ENCODE assay signal across 12 cellular contexts in the genomic region with DNA sequence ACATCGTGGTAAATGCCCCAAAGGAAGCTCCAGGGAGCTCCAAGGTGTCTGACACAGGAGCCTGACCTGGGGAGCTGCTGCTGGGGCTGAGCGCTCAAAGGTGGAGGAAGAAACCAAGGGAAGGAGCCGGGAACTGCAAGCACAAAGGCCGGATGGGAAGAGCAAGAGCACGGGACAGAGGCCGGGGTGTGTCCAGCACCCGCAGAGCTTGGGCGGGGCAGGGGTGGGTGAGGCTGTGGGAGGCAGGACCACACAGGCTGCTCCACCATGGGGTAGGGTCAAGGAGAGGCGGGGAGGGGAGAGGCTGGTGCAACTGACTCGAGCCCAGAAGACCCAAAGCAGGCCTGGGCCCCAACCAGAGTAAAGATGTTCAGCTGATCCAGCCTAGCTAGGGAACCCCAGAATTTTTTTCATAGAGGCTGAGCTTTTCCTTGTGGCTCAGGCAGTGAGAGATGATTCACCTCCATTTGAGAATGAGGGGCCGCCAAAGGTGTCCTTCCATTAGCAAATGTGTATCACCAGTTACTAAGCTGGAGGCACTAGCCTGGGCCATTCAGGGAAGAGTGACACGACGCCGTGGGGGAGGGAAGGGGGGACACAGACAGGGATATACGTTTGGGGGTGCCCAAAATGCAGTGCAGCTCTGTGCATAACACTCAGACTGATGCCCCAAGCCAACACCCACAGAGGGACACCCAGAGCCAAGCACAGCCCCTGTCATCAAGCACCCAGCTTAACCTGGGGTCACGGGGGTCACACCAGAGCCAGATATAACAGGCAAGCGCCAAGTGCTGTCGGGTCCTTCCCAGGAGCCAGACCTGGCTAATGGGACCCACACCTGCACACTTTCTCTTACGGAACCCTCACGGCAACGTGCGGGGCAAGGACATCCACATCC. TPM values are rescaled to one million over a fixed set of nuclear protein-coding genes. Genes with fewer than 3 reads are reported as not detected.
DNase-seq lines count a peak whose midpoint lies in the region; ATAC-seq, FAIRE-seq and TF ChIP-seq lines count a peak whose summit lies in the region.
"Had no signal": no experiment of that assay in that cellular context is flagged by ENCODE, and none has a peak within 500 bp of the region (broad histone marks: within the 10 kb centered on the region; RNA-seq: fewer than 3 reads in every experiment).

No MANE protein-coding gene starts in this region.

- no peak overlapping the region for H2BK120ac ChIP-seq in trophoblast cell (ENCODE audit: insufficient read depth, low read length, poor library complexity)

- H2AK5ac ChIP-seq in trophoblast cell (ENCODE audit: low read length) = no peak overlapping the region

- H3K9ac ChIP-seq in HepG2 (ENCODE audit: insufficient read depth, low read depth, low read length) (no peak overlapping the region), subcutaneous abdominal adipose tissue (ENCODE audit: low read length in 5 of 5) (peak overlapping the region in 1 of 5 donors; percentile 59), trophoblast cell (ENCODE audit: low read length) (no peak overlapping the region)

- WGBS in HepG2 (ENCODE audit: low lambda C conversion rate) = 94% methylated on average over 21 of the region's 22 CpGs
- no CpG with 5 or more reads among the region's 22 CpGs for WGBS in trophoblast cell (ENCODE audit: extremely low coverage, insufficient coverage, insufficient read length)

- TF ChIP-seq EP300 in HepG2 (IDR thresholded peaks at IDR 0.05; ENCODE audit: low read depth in 2 of 2, low read length in 2 of 2) (no peak), HepG2 (CRISPR knock-in tag; IDR thresholded peaks at IDR 0.05; ENCODE audit: borderline replicate concordance) (no peak)

- H3K23ac ChIP-seq in trophoblast cell (ENCODE audit: low read length) = no peak overlapping the region

- CTCF ChIA-PET in HEK293 (lab: Yijun Ruan, JAX) = interaction anchor here (1.0 to 1.2 kb wide), 4 partner anchors 9 to 46 kb away, joined by 3 to 5 read pairs (median 4); no protein-coding TSS in a partner anchor
- CTCF ChIA-PET in HepG2 (lab: Yijun Ruan, JAX; ENCODE audit: low intra/inter-chr PET ratio, low total read pairs) = no interaction called here

- H3K4me2 ChIP-seq in HepG2 (ENCODE audit: low read depth, low read length) = no peak overlapping the region
- no peak overlapping the region for H3K4me2 ChIP-seq in trophoblast cell (ENCODE audit: low read length)

- no peak overlapping the region for H4K8ac ChIP-seq in trophoblast cell (ENCODE audit: low read depth, low read length)

- TF ChIP-seq POLR2A in breast epithelium (IDR thresholded peaks at IDR 0.05) = no peak
- no peak for TF ChIP-seq POLR2A in HepG2 (IDR thresholded peaks at IDR 0.05; ENCODE audit: insufficient read depth in 1 of 2, low read depth in 2 of 2, low read length in 2 of 2)

- intact Hi-C loops in breast epithelium (cut with DNase I; ENCODE audit: low total_unique reads) (no loop called here), HepG2 (cut with micrococcal nuclease; ENCODE audit: unreplicated experiment) (no loop called here)

- H3K27ac ChIP-seq in HEK293 (ENCODE audit: extremely low read depth, low read depth, low read length) = no peak overlapping the region
- H3K27ac ChIP-seq in breast epithelium = peak overlapping the region; percentile 83 to 85
- no peak overlapping the region for H3K27ac ChIP-seq in HepG2 (ENCODE audit: extremely low read length, insufficient read depth, low read length)
- H3K27ac ChIP-seq in subcutaneous abdominal adipose tissue (ENCODE audit: low read depth, low read length) = peak overlapping the region; percentile 54
- no peak overlapping the region for H3K27ac ChIP-seq in trophoblast cell (ENCODE audit: low read depth, low read length)
- H3K27ac ChIP-seq: neutrophil had no signal

- H3K27me3 ChIP-seq in breast epithelium = no peaks in the 10 kb centered on the region
- H3K27me3 ChIP-seq in HepG2 (ENCODE audit: control insufficient read depth in 1 of 2, insufficient read depth in 2 of 2, low read length in 2 of 2) = no peaks in the 10 kb centered on the region
- H3K27me3 ChIP-seq in subcutaneous abdominal adipose tissue (ENCODE audit: control insufficient read depth in 5 of 5, insufficient read depth in 4 of 5, low read length in 5 of 5) = no peaks in the 10 kb centered on the region
- H3K27me3 ChIP-seq in trophoblast cell (ENCODE audit: insufficient read depth, low read length) = no peaks in the 10 kb centered on the region
- H3K27me3 ChIP-seq: neutrophil had no signal

- BruUV-seq in HepG2 (replicated peaks; lab: Mats Ljungman, UMichigan) = no TSS peak

- no peak for ATAC-seq in HepG2

- H3K14ac ChIP-seq in trophoblast cell (ENCODE audit: low read length) = no peak overlapping the region

- no peak overlapping the region for H3K4me3 ChIP-seq in HEK293 (ENCODE audit: low read depth, low read length)
- no peak overlapping the region for H3K4me3 ChIP-seq in breast epithelium
- no peak overlapping the region for H3K4me3 ChIP-seq in HepG2 (replicated peaks in 1 of 3; ENCODE audit: insufficient read depth in 1 of 3, low read depth in 2 of 3, low read length in 3 of 3)
- no peak overlapping the region for H3K4me3 ChIP-seq in subcutaneous abdominal adipose tissue (ENCODE audit: low read depth in 1 of 5, low read length in 5 of 5)
- H3K4me3 ChIP-seq in trophoblast cell (ENCODE audit: low read depth, low read length) = no peak overlapping the region

- in situ Hi-C loops in HepG2 (cut with HindIII; ENCODE audit: extremely low pct_ligation_motif_present, low pct_unique_long_range_greater_than_20kb) = no loop called here

- DNase-seq in breast epithelium (ENCODE audit: low spot score in 2 of 2) = no peak
- no peak for DNase-seq in HepG2 (ENCODE audit: low spot score)
- DNase-seq in 8988T = no peak
- DNase-seq in NCI-H2171 (lab: John Stamatoyannopoulos, UW) = no peak
- DNase-seq in trophoblast cell = no peak
- DNase-seq in COLO668 (lab: John Stamatoyannopoulos, UW; ENCODE audit: unreplicated experiment) = no peak
- DNase-seq: CD4-positive, alpha-beta memory T cell; NCI-H748 treated with DMSO at 0.1 percent for 48 hours had no signal

- no peak for TF ChIP-seq RAD21 in HepG2 (CRISPR knock-in tag; IDR thresholded peaks at IDR 0.05)

- H4K20me1 ChIP-seq in HepG2 (ENCODE audit: insufficient read depth, low read length) = peaks cover 5% of the 10 kb centered on the region; the same call in 1 of the 2 replicates

- no peak overlapping the region for H4K91ac ChIP-seq in trophoblast cell (ENCODE audit: low read depth, low read length)

- H2AFZ ChIP-seq in HepG2 (ENCODE audit: low read length) (no peak overlapping the region), trophoblast cell (ENCODE audit: insufficient read depth, low read length, poor library complexity) (no peak overlapping the region)

- H3K9me3 ChIP-seq in HEK293 (ENCODE audit: control insufficient read depth, insufficient read depth, low read depth, low read length) = no peaks in the 10 kb centered on the region
- H3K9me3 ChIP-seq in breast epithelium = no peaks in the 10 kb centered on the region
- no peaks in the 10 kb centered on the region; the same call in 1 of the 2 replicates for H3K9me3 ChIP-seq in HepG2 (ENCODE audit: low read length)
- H3K9me3 ChIP-seq in subcutaneous abdominal adipose tissue (ENCODE audit: control insufficient read depth in 5 of 5, low read length in 5 of 5) = peaks cover 0 to 3% (median 2%) of the 10 kb centered on the region in 5 donors
- H3K9me3 ChIP-seq in trophoblast cell (ENCODE audit: insufficient read depth, low read depth, low read length) = no peaks in the 10 kb centered on the region
- H3K9me3 ChIP-seq: neutrophil had no signal

- H4K12ac ChIP-seq in trophoblast cell (ENCODE audit: low read depth, low read length) = no peak overlapping the region

- no peak overlapping the region for H3K18ac ChIP-seq in trophoblast cell (ENCODE audit: low read length)

- TF ChIP-seq CTCF in HEK293 (tag by site-specific recombination; IDR thresholded peaks at IDR 0.05) (no peak), breast epithelium (IDR thresholded peaks at IDR 0.05) (no peak), HepG2 (CRISPR knock-in tag; IDR thresholded peaks at IDR 0.05) (no peak)

- POLR2A ChIA-PET in HEK293 (lab: Yijun Ruan, JAX) = interaction anchor here (0.6 to 1.8 kb wide), 3 partner anchors 9 to 95 kb away, joined by 3 to 7 read pairs (median 4); no protein-coding TSS in a partner anchor
- POLR2A ChIA-PET in HepG2 (lab: Yijun Ruan, JAX) = interaction anchor here (0.7 to 2.0 kb wide), 4 partner anchors 8 to 18 kb away, joined by 3 to 7 read pairs (median 4); a partner anchor contains a TSS

- H3K4ac ChIP-seq in trophoblast cell (ENCODE audit: low read depth, low read length) = no peak overlapping the region

- no peaks in the 10 kb centered on the region for H3K4me1 ChIP-seq in HEK293 (ENCODE audit: control insufficient read depth, insufficient read depth, low read length)
- peaks cover 16 to 19% of the 10 kb centered on the region in 2 donors for H3K4me1 ChIP-seq in breast epithelium
- peaks cover 15% of the 10 kb centered on the region for H3K4me1 ChIP-seq in HepG2 (ENCODE audit: insufficient read depth, low read length)
- H3K4me1 ChIP-seq in subcutaneous abdominal adipose tissue (ENCODE audit: control insufficient read depth in 5 of 5, insufficient read depth in 5 of 5, low read length in 5 of 5) = peaks cover 25 to 81% (median 50%) of the 10 kb centered on the region in 5 donors
- peaks cover 5 to 11% of the 10 kb centered on the region in 2 experiments for H3K4me1 ChIP-seq in trophoblast cell (ENCODE audit: control insufficient read depth in 1 of 2, insufficient read depth in 2 of 2, low read length in 2 of 2)

- no peak overlapping the region for H2BK5ac ChIP-seq in trophoblast cell (ENCODE audit: low read depth, low read length, poor library complexity)

- peaks cover 7% of the 10 kb centered on the region for H3K79me2 ChIP-seq in HepG2 (ENCODE audit: insufficient read depth, low read length)
- H3K79me2 ChIP-seq in trophoblast cell (ENCODE audit: control insufficient read depth, insufficient read depth, low read length, poor library complexity) = no peaks in the 10 kb centered on the region

- H3K36me3 ChIP-seq in HEK293 (ENCODE audit: control insufficient read depth in 2 of 2, insufficient read depth in 1 of 2, low read length in 2 of 2) = peaks cover 0 to 18% of the 10 kb centered on the region in 2 experiments; a peak in 2 of 3 replicates
- H3K36me3 ChIP-seq in breast epithelium = no peaks in the 10 kb centered on the region
- peaks cover 0 to 3% of the 10 kb centered on the region in 2 experiments; a peak in 2 of 5 replicates for H3K36me3 ChIP-seq in HepG2 (replicated peaks in 1 of 2; ENCODE audit: control insufficient read depth in 1 of 2, insufficient read depth in 2 of 2, low read length in 2 of 2)
- H3K36me3 ChIP-seq in subcutaneous abdominal adipose tissue (ENCODE audit: control insufficient read depth in 5 of 5, insufficient read depth in 5 of 5, low read length in 5 of 5) = peaks cover 0 to 9% (median 2%) of the 10 kb centered on the region in 5 donors
- H3K36me3 ChIP-seq in trophoblast cell (ENCODE audit: control insufficient read depth in 1 of 2, insufficient read depth in 2 of 2, low read length in 2 of 2) = peaks cover 2 to 4% of the 10 kb centered on the region in 2 experiments
- H3K36me3 ChIP-seq: neutrophil had no signal

- FAIRE-seq in HepG2 (lab: Jason Lieb, UNC) = no peak

- H3K79me1 ChIP-seq in trophoblast cell (ENCODE audit: low read length) = no peaks in the 10 kb centered on the region

- no peak overlapping the region for H2BK12ac ChIP-seq in trophoblast cell (ENCODE audit: low read length)

RNA-seq across cellular contexts. Expression of a gene that starts 21.3 kb away (rescaled TPM):
- total RNA-seq in breast epithelium (1 to 10 TPM in 1 of 3 donors, not detected in 2; 1.1 TPM), HepG2 (2016; rRNA removed; fragmentation: Illumina TruSeq; extraction: Trizol) (1.2 and 1.6 TPM in 2 replicates)
- 0.62 and 0.81 TPM in 2 replicates for total RNA-seq in HepG2 (2016; cell fraction: cytosol; rRNA removed; fragmentation: Illumina TruSeq; extraction: Trizol; ENCODE audit: low read depth)
- total RNA-seq in HepG2 (2016; cell fraction: insoluble cytoplasmic fraction; rRNA removed; fragmentation: Illumina TruSeq; extraction: Trizol) = 1.4 and 1.9 TPM in 2 replicates
- 0.99 and 1.00 TPM in 2 replicates for total RNA-seq in HepG2 (2016; cell fraction: membrane; rRNA removed; fragmentation: Illumina TruSeq; extraction: Trizol)
- total RNA-seq in HepG2 (2016; cell fraction: nucleus; rRNA removed; fragmentation: Illumina TruSeq; extraction: Trizol) = 0.91 and 1.4 TPM in 2 replicates
- 0.69 and 1.5 TPM in 2 replicates for polyA plus RNA-seq in HepG2 (2011; rRNA removed)
- 0.95 and 1.1 TPM in 2 replicates for polyA plus RNA-seq in HepG2 (2011; cell fraction: cytosol; rRNA removed)
- polyA plus RNA-seq in HepG2 (2011; cell fraction: nucleus; rRNA removed) = 0.54 and 1.2 TPM in 2 replicates
- polyA plus RNA-seq in HepG2 (2012) = 0.45 and 1.3 TPM in 2 replicates
- polyA plus RNA-seq in HepG2 (2016; cell fraction: cytosol; fragmentation: Illumina TruSeq; extraction: Trizol; ENCODE audit: low read depth) = 0.27 and 0.36 TPM in 2 replicates
- polyA plus RNA-seq in HepG2 (2016; cell fraction: insoluble cytoplasmic fraction; fragmentation: Illumina TruSeq; extraction: Trizol; ENCODE audit: low read depth) = 1.3 and 1.7 TPM in 2 replicates
- polyA plus RNA-seq in HepG2 (2016; cell fraction: membrane; fragmentation: Illumina TruSeq; extraction: Trizol; ENCODE audit: low read depth) = 0.85 and 0.96 TPM in 2 replicates
- 0.45 and 0.70 TPM in 2 replicates for polyA plus RNA-seq in HepG2 (2016; cell fraction: nucleus; fragmentation: Illumina TruSeq; extraction: Trizol; ENCODE audit: insufficient read depth, low read depth)
- polyA minus RNA-seq in HepG2 (2011; rRNA and poly(A)+ RNA removed; ENCODE audit: low replicate concordance) = 1.4 TPM in 1 of 2 replicates, not detected in the other
- polyA minus RNA-seq in HepG2 (2011; cell fraction: cytosol; rRNA and poly(A)+ RNA removed) = 1.2 TPM in 1 of 2 replicates, not detected in the other
- 2.2 TPM in 2 replicates for polyA minus RNA-seq in HepG2 (2011; cell fraction: nucleus; rRNA and poly(A)+ RNA removed)
- 0.03 TPM in 1 of 2 replicates, not detected in the other for polyA plus RNA-seq in trophoblast cell (2013)
- total RNA-seq: CD4-positive, alpha-beta memory T cell; T-helper 1 cell treated with Interleukin-12 subunit alpha and Interleukin-12 subunit beta and Interleukin-4 antibody, amounts not matched to agents 30 ng/mL and 1 ng/mL, for 36 hours had no signal

Comparison
In these comparisons a context has a peak if more than half of its experiments do, and no peak if none do; other contexts are left out.
1. H3K27ac ChIP-seq: peak in breast epithelium (2 of 2) and subcutaneous abdominal adipose tissue (single experiment); none in HEK293 (single experiment), HepG2 (single experiment) and trophoblast cell (single experiment).